In the genomic region with DNA sequence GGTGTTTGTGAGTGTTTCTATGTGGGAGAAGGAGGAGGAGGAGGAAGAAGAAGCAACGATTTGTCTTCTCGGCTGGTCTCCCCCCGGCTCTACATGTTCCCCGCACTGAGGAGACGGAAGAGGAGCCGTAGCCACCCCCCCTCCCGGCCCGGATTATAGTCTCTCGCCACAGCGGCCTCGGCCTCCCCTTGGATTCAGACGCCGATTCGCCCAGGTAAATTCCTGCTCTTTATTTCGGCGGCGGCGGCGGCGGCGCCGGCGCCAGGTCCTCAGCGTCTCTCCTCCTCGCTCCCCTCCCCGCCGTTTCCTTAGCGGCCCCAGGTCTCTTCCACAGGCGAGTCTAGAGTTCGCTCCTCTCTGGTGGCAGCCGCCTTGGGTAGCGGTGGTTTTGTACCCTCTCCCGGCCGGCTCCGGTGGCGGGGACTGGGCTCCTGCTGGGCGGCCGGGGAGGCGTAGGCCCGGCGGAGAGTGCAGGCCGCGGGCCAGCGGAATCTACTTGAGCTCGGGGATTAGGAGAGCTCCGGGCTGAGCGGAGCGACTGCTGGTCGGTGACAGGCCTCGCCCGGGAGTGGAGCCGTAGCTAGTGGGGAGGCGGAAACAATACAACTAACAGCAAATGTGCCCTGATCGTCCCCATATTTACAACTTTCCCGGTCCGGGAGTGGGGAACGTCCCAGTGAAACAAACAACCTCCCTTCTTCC, we compare ENCODE assay signal across 8 cellular contexts. TPM values are rescaled to one million over a fixed set of nuclear protein-coding genes. Genes with fewer than 3 reads are reported as not detected.
A peak's percentile ranks its signal among the peaks of the same experiment; 100 is the strongest.
DNase-seq lines count a peak whose midpoint lies in the region; ATAC-seq and TF ChIP-seq lines count a peak whose summit lies in the region.

No MANE protein-coding gene starts in this region.

- 0 out of 2 replicates have a peak, but pooled peaks cover 4% of the 10 kb centered on the region for H3K36me3 ChIP-seq in BE2C
- H3K36me3 ChIP-seq in HUES6 (ENCODE audit: control insufficient read depth, insufficient read depth, low read length) = no peaks in the 10 kb centered on the region
- no peaks in the 10 kb centered on the region for H3K36me3 ChIP-seq in PC-3 (ENCODE audit: low read depth, low read length)
- H3K36me3 ChIP-seq in neural progenitor cell = no peaks in the 10 kb centered on the region
- no peaks in the 10 kb centered on the region for H3K36me3 ChIP-seq in stomach smooth muscle (ENCODE audit: control insufficient read depth in 2 of 2, insufficient read depth in 2 of 2, low read length in 2 of 2)

- H4K20me1 ChIP-seq in PC-3 (ENCODE audit: low read length) (peaks cover 51% of the 10 kb centered on the region), neural progenitor cell (ENCODE audit: low read depth) (peaks cover 80% of the 10 kb centered on the region)

- peak overlapping the region; percentile 94 for H3K27ac ChIP-seq in HUES6 (ENCODE audit: low read depth, low read length)
- H3K27ac ChIP-seq in PC-3 (ENCODE audit: low read length) = peak overlapping the region; percentile 79
- peak overlapping the region; percentile 94 for H3K27ac ChIP-seq in foreskin keratinocyte
- H3K27ac ChIP-seq in neural progenitor cell = peak overlapping the region; percentile 90
- H3K27ac ChIP-seq in stomach smooth muscle (ENCODE audit: low read length) = peak overlapping the region; percentile 90

- H3K4me3 ChIP-seq in BE2C (ENCODE audit: low read depth, low read length) = peak overlapping the region; percentile 94
- H3K4me3 ChIP-seq in HUES6 (ENCODE audit: low read depth, low read length) = peak overlapping the region; percentile 96
- H3K4me3 ChIP-seq in PC-3 (ENCODE audit: low read length) = peak overlapping the region; percentile 87
- peak overlapping the region; percentile 95 for H3K4me3 ChIP-seq in neural progenitor cell
- H3K4me3 ChIP-seq in stomach smooth muscle (ENCODE audit: low read length in 2 of 2) = peak overlapping the region; percentile 88 to 93

- H3K27me3 ChIP-seq in BE2C (no peaks in the 10 kb centered on the region), HUES6 (ENCODE audit: control insufficient read depth, insufficient read depth, low read length) (no peaks in the 10 kb centered on the region), PC-3 (ENCODE audit: low read length) (no peaks in the 10 kb centered on the region), foreskin keratinocyte (no peaks in the 10 kb centered on the region), neural progenitor cell (no peaks in the 10 kb centered on the region), stomach smooth muscle (ENCODE audit: control insufficient read depth in 1 of 2, insufficient read depth in 2 of 2, low read length in 2 of 2) (no peaks in the 10 kb centered on the region)

- H3F3A ChIP-seq in PC-3 (ENCODE audit: low read length, unreplicated experiment) (no peaks in the 10 kb centered on the region), neural progenitor cell (ENCODE audit: low read depth) (peaks cover 28% of the 10 kb centered on the region)

- POLR2A ChIA-PET in PC-3 (lab: Charles Lee; ENCODE audit: unreplicated experiment) = no interaction called here

- H3K27ac Mint-ChIP-seq in neural progenitor cell = peak overlapping the region; percentile 89

- intact Hi-C loops in PC-3 (cut with micrococcal nuclease) = loop anchor here (5.0 kb wide), 1 partner anchor 840 kb away; no protein-coding TSS in a partner anchor

- TF ChIP-seq CTCF in BE2C (IDR thresholded peaks at IDR 0.05; ENCODE audit: low read depth, low read length) (no peak), PC-3 (conservative IDR thresholded peaks at IDR 0.05; ENCODE audit: low read depth, low read length) (no peak), foreskin keratinocyte (conservative IDR thresholded peaks at IDR 0.05) (no peak), neural progenitor cell (IDR thresholded peaks at IDR 0.05) (peak; percentile 12)

- H2AFZ ChIP-seq in PC-3 (ENCODE audit: low read length) = peak overlapping the region; percentile 82
- peak overlapping the region; percentile 80 for H2AFZ ChIP-seq in neural progenitor cell (replicated peaks)

- peak overlapping the region; percentile 92 for H3K4me3 Mint-ChIP-seq in neural progenitor cell

- no peaks in the 10 kb centered on the region for H3K9me2 ChIP-seq in PC-3 (replicated peaks; ENCODE audit: low read length)

- H3K4me1 ChIP-seq in BE2C (no peaks in the 10 kb centered on the region), HUES6 (ENCODE audit: control insufficient read depth, insufficient read depth, low read length) (peaks cover 29% of the 10 kb centered on the region), PC-3 (ENCODE audit: insufficient read depth, low read length) (peaks cover 47% of the 10 kb centered on the region), foreskin keratinocyte (peaks cover 18% of the 10 kb centered on the region), neural progenitor cell (peaks cover 39% of the 10 kb centered on the region), stomach smooth muscle (ENCODE audit: control insufficient read depth, insufficient read depth, low read length) (peaks cover 9% of the 10 kb centered on the region)

- ATAC-seq in GM19463 (IDR thresholded peaks at IDR 0.05; ENCODE audit: unreplicated experiment) (peak; percentile 20), PC-3 (peak; percentile 23), foreskin keratinocyte (peak; percentile 60)

- H3K4me1 Mint-ChIP-seq in neural progenitor cell = peaks cover 22% of the 10 kb centered on the region

- BruUV-seq in PC-3 (replicated peaks; lab: Mats Ljungman, UMichigan) = no TSS peak

- peaks cover 5% of the 10 kb centered on the region for H3K27me3 Mint-ChIP-seq in neural progenitor cell (ENCODE audit: insufficient read depth, low read depth)

- no peaks in the 10 kb centered on the region for H3K9me3 ChIP-seq in BE2C
- no peaks in the 10 kb centered on the region for H3K9me3 ChIP-seq in HUES6 (ENCODE audit: control insufficient read depth, insufficient read depth, low read depth, low read length)
- no peaks in the 10 kb centered on the region for H3K9me3 ChIP-seq in PC-3 (ENCODE audit: low read length)
- no peaks in the 10 kb centered on the region for H3K9me3 ChIP-seq in neural progenitor cell (ENCODE audit: low read depth)
- no peaks in the 10 kb centered on the region for H3K9me3 ChIP-seq in stomach smooth muscle (ENCODE audit: control insufficient read depth in 2 of 2, low read length in 2 of 2)

- H3K9ac ChIP-seq in HUES6 (ENCODE audit: low read length) (peak overlapping the region; percentile 91), PC-3 (ENCODE audit: low read length) (peak overlapping the region; percentile 96), neural progenitor cell (peak overlapping the region; percentile 86), stomach smooth muscle (ENCODE audit: low read length in 2 of 2) (peak overlapping the region; percentile 87 to 89)

- H3K79me2 ChIP-seq in PC-3 (ENCODE audit: low read length) = peaks cover 97% of the 10 kb centered on the region
- H3K79me2 ChIP-seq in neural progenitor cell (ENCODE audit: low read depth) = peaks cover 100% of the 10 kb centered on the region

- peaks cover 2% of the 10 kb centered on the region for H3K9me3 Mint-ChIP-seq in neural progenitor cell

- peak; percentile 55 for DNase-seq in BE2C
- DNase-seq in PC-3 = peak; percentile 48
- DNase-seq in activated effector memory CD4-positive, alpha-beta T cell treated with anti-CD3 and anti-CD28 coated beads, Interleukin-2, amount 50 U/mL, for 16 hours = peak; percentile 86
- DNase-seq in foreskin keratinocyte = peak; percentile 55 to 71
- peak; percentile 87 for DNase-seq in neural progenitor cell (ENCODE audit: low spot score)

- H3K4me2 ChIP-seq in PC-3 (ENCODE audit: low read length) (peak overlapping the region; percentile 91), neural progenitor cell (peak overlapping the region; percentile 85)

- CTCF ChIA-PET in PC-3 (lab: Charles Lee) = interaction anchor here (1.6 kb wide), 1 partner anchor 128 kb away, joined by 3 read pairs; no protein-coding TSS in a partner anchor

- H3K36me3 Mint-ChIP-seq in neural progenitor cell = peaks cover 2% of the 10 kb centered on the region

RNA-seq across cellular contexts. Expression of a gene that starts 0.5 kb away (rescaled TPM):
- polyA plus RNA-seq in BE2C (2012; ENCODE audit: insufficient read depth, insufficient read length, low read depth) = 37.7 TPM
- total RNA-seq in PC-3 (2014; rRNA removed) (16.8 and 24.8 TPM in 2 replicates), foreskin keratinocyte (22.8 and 24.9 TPM in 2 replicates), neural progenitor cell (ENCODE audit: low replicate concordance) (41.4 and 67.9 TPM in 2 replicates)
- 7.4 and 7.8 TPM in 2 replicates for polyA plus RNA-seq in foreskin keratinocyte

Comparison
In these comparisons a context has a peak if more than half of its experiments do, and no peak if none do; other contexts are left out.
1. Peak in every context shown above with its lines: DNase-seq, ATAC-seq, H3K4me3 ChIP-seq and H3K27ac ChIP-seq.